Comparison of ENCODE assay signal across 1 cellular context in the genomic region with DNA sequence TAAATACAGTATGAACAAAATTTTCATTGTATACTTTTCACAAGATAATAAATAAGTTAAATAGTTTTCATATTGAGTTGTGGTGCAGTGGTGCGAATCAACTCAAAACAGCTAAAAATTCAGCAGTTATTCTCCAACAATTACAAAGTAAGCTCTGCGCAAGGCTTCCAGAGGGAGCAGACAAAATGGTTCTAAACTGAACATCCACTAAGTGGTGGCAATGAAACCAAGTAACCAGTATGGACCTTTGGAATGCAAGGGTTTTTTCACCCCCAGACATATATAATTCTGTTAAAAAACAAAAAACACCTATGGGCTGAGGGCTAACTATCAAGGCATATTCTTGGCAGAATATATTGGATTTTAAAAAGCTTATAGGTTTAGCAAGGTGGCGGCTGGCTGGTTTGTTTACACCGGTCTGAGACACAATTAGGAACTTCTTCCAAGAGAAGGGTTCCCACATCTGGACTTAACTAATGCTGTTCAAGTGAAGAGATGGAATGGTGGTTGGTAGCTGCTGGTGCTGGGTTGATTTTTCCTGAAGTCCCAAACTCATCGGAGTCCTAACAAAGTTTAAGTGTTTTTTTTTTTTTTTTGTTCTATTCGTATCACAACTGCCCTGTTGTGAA.
TF ChIP-seq lines count a peak whose summit lies in the region.

No MANE protein-coding gene starts in this region.

TF ChIP-seq in HepG2, 621 proteins besides CTCF, POLR2A, EP300 and RAD21 (continued from another document):
- TF ChIP-seq ZNF781 (CRISPR knock-in tag; IDR thresholded peaks at IDR 0.05; ENCODE audit: borderline replicate concordance, not compliant biosample characterization) (peak; percentile 21), RBM22 (optimal IDR thresholded peaks at IDR 0.05; ENCODE audit: low read length) (peak; percentile 83), RNF2 (conservative IDR thresholded peaks at IDR 0.05; ENCODE audit: low read depth) (no peak), ZHX1 (CRISPR knock-in tag; IDR thresholded peaks at IDR 0.05; ENCODE audit: low read depth) (no peak), ZNF430 (CRISPR knock-in tag; IDR thresholded peaks at IDR 0.05) (0 out of 2 replicates have a peak, but pooled peaks have one; percentile 37), GATA4 (IDR thresholded peaks at IDR 0.05; ENCODE audit: borderline replicate concordance, low read depth) (no peak), MED1 (CRISPR knock-in tag; IDR thresholded peaks at IDR 0.05) (peak; percentile 29; the same call in 1 of the 2 replicates), RCOR2 (CRISPR knock-in tag; IDR thresholded peaks at IDR 0.05) (0 out of 2 replicates have a peak, but pooled peaks have one; percentile 0), POLR2AphosphoS5 (IDR thresholded peaks at IDR 0.05; ENCODE audit: low read depth, low read length) (peak; percentile 40; the same call in 1 of the 2 replicates), TBX2 (CRISPR knock-in tag; IDR thresholded peaks at IDR 0.05; ENCODE audit: borderline replicate concordance) (no peak), RORA (CRISPR knock-in tag; IDR thresholded peaks at IDR 0.05) (peak; percentile 32; the same call in 1 of the 2 replicates), TARDBP (CRISPR knock-in tag; IDR thresholded peaks at IDR 0.05) (0 out of 2 replicates have a peak, but pooled peaks have one; percentile 45), STAT5B (CRISPR knock-in tag; IDR thresholded peaks at IDR 0.05) (no peak), MTF1 (CRISPR knock-in tag; IDR thresholded peaks at IDR 0.05) (0 out of 2 replicates have a peak, but pooled peaks have one; percentile 24), SATB2 (CRISPR knock-in tag; IDR thresholded peaks at IDR 0.05) (0 out of 2 replicates have a peak, but pooled peaks have one; percentile 45)
- TF ChIP-seq, protein P1, sequence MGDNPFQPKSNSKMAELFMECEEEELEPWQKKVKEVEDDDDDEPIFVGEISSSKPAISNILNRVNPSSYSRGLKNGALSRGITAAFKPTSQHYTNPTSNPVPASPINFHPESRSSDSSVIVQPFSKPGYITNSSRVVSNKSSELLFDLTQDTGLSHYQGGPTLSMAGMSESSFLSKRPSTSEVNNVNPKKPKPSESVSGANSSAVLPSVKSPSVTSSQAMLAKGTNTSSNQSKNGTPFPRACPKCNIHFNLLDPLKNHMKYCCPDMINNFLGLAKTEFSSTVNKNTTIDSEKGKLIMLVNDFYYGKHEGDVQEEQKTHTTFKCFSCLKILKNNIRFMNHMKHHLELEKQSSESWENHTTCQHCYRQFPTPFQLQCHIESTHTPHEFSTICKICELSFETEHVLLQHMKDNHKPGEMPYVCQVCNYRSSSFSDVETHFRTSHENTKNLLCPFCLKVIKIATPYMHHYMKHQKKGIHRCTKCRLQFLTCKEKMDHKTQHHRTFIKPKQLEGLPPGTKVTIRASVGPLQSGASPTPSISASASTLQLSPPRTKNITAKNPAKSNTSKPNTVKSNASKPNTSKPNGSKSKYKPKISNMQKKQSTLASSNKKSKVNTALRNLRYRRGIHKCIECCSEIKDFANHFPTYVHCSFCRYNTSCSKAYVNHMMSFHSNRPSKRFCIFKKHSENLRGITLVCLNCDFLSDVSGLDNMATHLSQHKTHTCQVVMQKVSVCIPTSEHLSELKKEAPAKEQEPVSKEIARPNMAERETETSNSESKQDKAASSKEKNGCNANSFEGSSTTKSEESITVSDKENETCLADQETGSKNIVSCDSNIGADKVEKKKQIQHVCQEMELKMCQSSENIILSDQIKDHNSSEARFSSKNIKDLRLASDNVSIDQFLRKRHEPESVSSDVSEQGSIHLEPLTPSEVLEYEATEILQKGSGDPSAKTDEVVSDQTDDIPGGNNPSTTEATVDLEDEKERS (CRISPR knock-in tag; IDR thresholded peaks at IDR 0.05), result peak; percentile 15; the same call in 1 of the 2 replicates
- TF ChIP-seq, protein P2, sequence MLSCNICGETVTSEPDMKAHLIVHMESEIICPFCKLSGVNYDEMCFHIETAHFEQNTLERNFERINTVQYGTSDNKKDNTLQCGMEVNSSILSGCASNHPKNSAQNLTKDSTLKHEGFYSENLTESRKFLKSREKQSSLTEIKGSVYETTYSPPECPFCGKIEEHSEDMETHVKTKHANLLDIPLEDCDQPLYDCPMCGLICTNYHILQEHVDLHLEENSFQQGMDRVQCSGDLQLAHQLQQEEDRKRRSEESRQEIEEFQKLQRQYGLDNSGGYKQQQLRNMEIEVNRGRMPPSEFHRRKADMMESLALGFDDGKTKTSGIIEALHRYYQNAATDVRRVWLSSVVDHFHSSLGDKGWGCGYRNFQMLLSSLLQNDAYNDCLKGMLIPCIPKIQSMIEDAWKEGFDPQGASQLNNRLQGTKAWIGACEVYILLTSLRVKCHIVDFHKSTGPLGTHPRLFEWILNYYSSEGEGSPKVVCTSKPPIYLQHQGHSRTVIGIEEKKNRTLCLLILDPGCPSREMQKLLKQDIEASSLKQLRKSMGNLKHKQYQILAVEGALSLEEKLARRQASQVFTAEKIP (CRISPR knock-in tag; IDR thresholded peaks at IDR 0.05; ENCODE audit: borderline replicate concordance), result no peak
